Comparison of ENCODE assay signal across 14 cellular contexts in genomic region chr6:90753820-90754604, GRCh38.
"Had no signal": no experiment of that assay in that cellular context is flagged by ENCODE, and none has a peak within 500 bp of the region (broad histone marks: within the 10 kb centered on the region; RNA-seq: fewer than 3 reads in every experiment).

No MANE protein-coding gene starts in this region.

- H3K9me3 ChIP-seq: sigmoid colon, stomach, suprapubic skin, transverse colon, uterus had no signal

- DNase-seq: activated gamma-delta T cell treated with Interleukin-2 at 50 U/mL for 16 hours; activated T-cell treated with anti-CD3 and anti-CD28 coated beads, Interleukin-2, amount 50 U/mL, for 1 hour; anterior cingulate cortex; brain microvascular endothelial cell; effector memory CD4-positive, alpha-beta T cell; foreskin keratinocyte; hypothalamus; nucleus accumbens; sigmoid colon; stomach; T-helper 9 cell; transverse colon; uterus had no signal

- H3K27me3 ChIP-seq: brain microvascular endothelial cell, foreskin keratinocyte, sigmoid colon, stomach, suprapubic skin, transverse colon, uterus had no signal

- H3K4me1 ChIP-seq: foreskin keratinocyte, sigmoid colon, suprapubic skin, transverse colon, uterus had no signal

- ATAC-seq: foreskin keratinocyte had no signal

- H3K4me3 ChIP-seq: sigmoid colon, stomach, suprapubic skin, transverse colon, uterus had no signal

- H3K36me3 ChIP-seq: brain microvascular endothelial cell, sigmoid colon, stomach, suprapubic skin, transverse colon, uterus had no signal

- H3K27ac ChIP-seq: brain microvascular endothelial cell, foreskin keratinocyte, sigmoid colon, stomach, suprapubic skin, transverse colon, uterus had no signal
